In the genomic region with DNA sequence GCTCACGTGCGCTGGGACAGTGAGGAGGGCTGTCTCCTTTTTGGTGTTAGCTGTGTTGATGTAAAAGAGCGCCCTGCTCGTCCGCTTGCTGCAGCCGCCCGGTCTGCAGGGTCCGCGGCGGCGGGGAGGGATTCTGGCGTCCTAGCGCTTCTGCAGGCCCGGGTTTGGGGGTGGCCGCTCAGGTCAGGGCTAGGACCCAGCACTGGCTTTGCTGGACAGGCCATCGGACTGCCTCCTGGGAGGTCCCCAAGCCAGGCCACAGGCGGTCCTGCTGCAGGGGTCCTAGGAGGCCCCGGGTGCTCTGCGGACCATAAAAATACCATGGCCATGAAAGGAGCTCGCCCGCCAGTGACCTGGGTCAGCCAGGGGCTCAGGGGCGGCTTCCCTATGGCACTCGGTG, we compare ENCODE assay signal across 28 cellular contexts.
"Had no signal": no experiment of that assay in that cellular context is flagged by ENCODE, and none has a peak within 500 bp of the region (broad histone marks: within the 10 kb centered on the region; RNA-seq: fewer than 3 reads in every experiment).

No MANE protein-coding gene starts in this region.

- H3K9me3 ChIP-seq: lower lobe of right lung, neutrophil, psoas muscle, right lobe of liver, suprapubic skin, thoracic aorta, tibial artery had no signal

- H3K9ac ChIP-seq: parathyroid adenoma had no signal

- H3K27ac ChIP-seq: lower lobe of right lung, neutrophil, parathyroid adenoma, psoas muscle, right lobe of liver, suprapubic skin, thoracic aorta, tibial artery, uterus had no signal

- H3K36me3 ChIP-seq: lower lobe of right lung, neutrophil, right lobe of liver, suprapubic skin, thoracic aorta, tibial artery, uterus had no signal

- H3K36me3 Mint-ChIP-seq: naive thymus-derived CD8-positive, alpha-beta T cell had no signal

- H3K4me3 ChIP-seq: lower lobe of right lung, psoas muscle, right lobe of liver, smooth muscle cell, suprapubic skin, thoracic aorta, tibial artery, uterus had no signal

- H3K4me1 ChIP-seq: lower lobe of right lung, parathyroid adenoma, psoas muscle, right lobe of liver, suprapubic skin, tibial artery, uterus had no signal

- H3K4me2 ChIP-seq: smooth muscle cell had no signal

- H2AFZ ChIP-seq: parathyroid adenoma had no signal

- H3K9me3 Mint-ChIP-seq: naive thymus-derived CD8-positive, alpha-beta T cell; nephron; neural crest cell; type B pancreatic cell had no signal

- FAIRE-seq: keratinocyte had no signal

- H3K27me3 Mint-ChIP-seq: type B pancreatic cell had no signal

- H3K4me1 Mint-ChIP-seq: naive thymus-derived CD8-positive, alpha-beta T cell had no signal

- ATAC-seq: left lobe of liver; naive thymus-derived CD8-positive, alpha-beta T cell; psoas muscle had no signal

- H3K27ac Mint-ChIP-seq: naive thymus-derived CD8-positive, alpha-beta T cell; nephron; type B pancreatic cell had no signal

- H3K4me3 Mint-ChIP-seq: naive thymus-derived CD8-positive, alpha-beta T cell; nephron; neural crest cell; type B pancreatic cell had no signal

- DNase-seq: head of caudate nucleus; hippocampal formation; kidney glomerular epithelial cell; left cardiac atrium; lower lobe of right lung; mammary epithelial cell; mesenchymal stem cell; naive thymus-derived CD8-positive, alpha-beta T cell; occipital lobe; psoas muscle; right lobe of liver; stimulated activated CD4-positive, alpha-beta T cell treated with anti-CD3 and anti-CD28 coated beads, Interleukin-1b, Interleukin-23, amount 100 ng/mL, for 48 hours; stimulated activated CD4-positive, alpha-beta T cell treated with anti-CD3 and anti-CD28 coated beads, Interleukin-2, amount 100 ng/mL, for 48 hours; stimulated activated CD4-positive, alpha-beta T cell treated with anti-CD3 and anti-CD28 coated beads, Interleukin-4, amount 100 ng/mL, for 4 hours; stimulated activated CD8-positive, alpha-beta memory T cell treated with anti-CD3 and anti-CD28 coated beads, Interleukin-4, amount 100 ng/mL, for 48 hours; stimulated activated naive CD4-positive, alpha-beta T cell treated with Interleukin-2 at 50 U/mL for 16 hours; tibial artery; uterus had no signal

- H3K27me3 ChIP-seq: neutrophil, right lobe of liver, suprapubic skin, tibial artery, uterus had no signal
